15 cellular contexts compared by ENCODE assay signal in the genomic region with DNA sequence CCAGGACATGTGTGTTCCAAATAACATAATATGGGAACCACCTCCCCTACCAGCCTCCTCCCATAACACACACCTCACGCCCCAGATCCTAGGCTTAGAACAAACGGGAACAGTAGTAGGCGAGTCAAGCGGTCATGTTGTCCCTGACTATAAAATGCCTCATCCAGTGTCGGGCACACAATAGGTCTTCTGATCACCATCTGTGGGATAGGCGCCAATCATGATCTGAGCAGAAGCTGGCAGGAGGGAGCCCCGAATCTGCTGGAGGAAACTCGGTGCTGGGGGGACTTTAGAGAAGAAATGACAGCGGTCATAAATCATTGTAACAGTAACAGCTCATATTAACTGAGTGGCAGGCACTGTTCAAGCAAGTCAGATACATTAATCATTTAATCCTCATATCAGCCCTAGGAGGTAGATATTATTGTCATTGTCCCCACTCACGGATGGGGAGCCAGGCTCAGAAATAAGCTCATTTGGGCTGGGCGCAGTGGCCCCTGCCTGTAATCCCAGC. TPM values are rescaled to one million over a fixed set of nuclear protein-coding genes. Genes with fewer than 3 reads are reported as not detected.
DNase-seq lines count a peak whose midpoint lies in the region; ATAC-seq and TF ChIP-seq lines count a peak whose summit lies in the region.
"Had no signal": no experiment of that assay in that cellular context is flagged by ENCODE, and none has a peak within 500 bp of the region (broad histone marks: within the 10 kb centered on the region; RNA-seq: fewer than 3 reads in every experiment).

No MANE protein-coding gene starts in this region.

- peak overlapping the region; percentile 36 for H3K27ac Mint-ChIP-seq in WTC11
- H3K27ac Mint-ChIP-seq: CD8-positive, alpha-beta memory T cell had no signal

- no peaks in the 10 kb centered on the region for H3K36me3 Mint-ChIP-seq in WTC11
- H3K36me3 Mint-ChIP-seq: CD8-positive, alpha-beta memory T cell had no signal

- no peak overlapping the region for H3K4me3 Mint-ChIP-seq in WTC11
- H3K4me3 Mint-ChIP-seq: CD8-positive, alpha-beta memory T cell had no signal

- no peaks in the 10 kb centered on the region for H3K36me3 ChIP-seq in mucosa of descending colon (ENCODE audit: low read depth)
- no peaks in the 10 kb centered on the region for H3K36me3 ChIP-seq in lower lobe of right lung

- no peaks in the 10 kb centered on the region for H3K27me3 ChIP-seq in lower lobe of right lung (ENCODE audit: low read depth)

- no peak overlapping the region for H3K27ac ChIP-seq in lower lobe of right lung
- H3K27ac ChIP-seq: HL-60 had no signal

- H3K9me3 ChIP-seq in mucosa of descending colon (no peaks in the 10 kb centered on the region), lower lobe of right lung (no peaks in the 10 kb centered on the region)
- H3K9me3 ChIP-seq: Caco-2 had no signal

- ATAC-seq in WTC11 (no peak), mucosa of descending colon (peak; percentile 43), GM18867 (IDR thresholded peaks at IDR 0.05; ENCODE audit: unreplicated experiment) (no peak), lower lobe of right lung (no peak), GM18519 (IDR thresholded peaks at IDR 0.05; ENCODE audit: low FRiP score, unreplicated experiment) (no peak)

- TF ChIP-seq CTCF in WTC11 (IDR thresholded peaks at IDR 0.05), result no peak
- no peak for TF ChIP-seq CTCF in mucosa of descending colon (IDR thresholded peaks at IDR 0.05)
- TF ChIP-seq CTCF in lower lobe of right lung (IDR thresholded peaks at IDR 0.05), result no peak

- CTCF ChIA-PET in HEK293T (lab: Yijun Ruan, JAX) (interaction anchor here (0.6 kb wide), 1 partner anchor 21 kb away, joined by 4 read pairs; no protein-coding TSS in a partner anchor), WTC11 (lab: Charles Lee) (no interaction called here)

- H3K4me1 ChIP-seq in mucosa of descending colon (ENCODE audit: low read depth), result no peaks in the 10 kb centered on the region
- H3K4me1 ChIP-seq in lower lobe of right lung, result peaks cover 12% of the 10 kb centered on the region
- H3K4me1 ChIP-seq: Caco-2 had no signal

- DNase-seq in HEK293T (ENCODE audit: extremely low spot score) (no peak), WTC11 (ENCODE audit: low spot score) (no peak), mucosa of descending colon (peak in 1 of 3 donors; percentile 12), NCI-H774 (lab: John Stamatoyannopoulos, UW) (no peak), lower lobe of right lung (no peak)
- DNase-seq: Caco-2; CD8-positive, alpha-beta memory T cell; DND-41; GDM1; HCEC 1CT; KBM-7 had no signal

- no peaks in the 10 kb centered on the region for H3K27me3 Mint-ChIP-seq in WTC11 (ENCODE audit: low read depth)

- peaks cover 58% of the 10 kb centered on the region for H3K4me1 Mint-ChIP-seq in WTC11

- H3K4me3 ChIP-seq in mucosa of descending colon, result no peak overlapping the region
- H3K4me3 ChIP-seq in lower lobe of right lung, result no peak overlapping the region

- POLR2A ChIA-PET in HEK293T (lab: Yijun Ruan, JAX), result no interaction called here
- POLR2A ChIA-PET in WTC11 (lab: Charles Lee), result no interaction called here

- no peaks in the 10 kb centered on the region for H3K9me3 Mint-ChIP-seq in WTC11
- H3K9me3 Mint-ChIP-seq: CD8-positive, alpha-beta memory T cell had no signal

- intact Hi-C loops in mucosa of descending colon (cut with DNase I, micrococcal nuclease) (no loop called here), lower lobe of right lung (cut with DNase I) (no loop called here)

TF ChIP-seq in HEK293T, 16 proteins besides CTCF, POLR2A, EP300 and RAD21:
- TF ChIP-seq PKNOX1 (IDR thresholded peaks at IDR 0.05) (peak; percentile 79), ELF4 (IDR thresholded peaks at IDR 0.05) (no peak)

TF ChIP-seq in WTC11, 78 proteins besides CTCF, POLR2A, EP300 and RAD21 (continues in another document):
- TF ChIP-seq FOXJ3 (CRISPR knock-in tag; IDR thresholded peaks at IDR 0.05; ENCODE audit: borderline replicate concordance) (no peak), ZNF671 (CRISPR knock-in tag; IDR thresholded peaks at IDR 0.05) (no peak), ZNF219 (CRISPR knock-in tag; IDR thresholded peaks at IDR 0.05; ENCODE audit: borderline replicate concordance) (no peak), ZNF138 (CRISPR knock-in tag; conservative IDR thresholded peaks at IDR 0.05) (no peak), ZBTB21 (CRISPR knock-in tag; IDR thresholded peaks at IDR 0.05; ENCODE audit: borderline replicate concordance) (no peak), E2F4 (CRISPR knock-in tag; IDR thresholded peaks at IDR 0.05; ENCODE audit: borderline replicate concordance, low read depth) (no peak), CREM (CRISPR knock-in tag; IDR thresholded peaks at IDR 0.05) (no peak), TCF7 (CRISPR knock-in tag; IDR thresholded peaks at IDR 0.05; ENCODE audit: low read depth) (no peak), FOXP1 (CRISPR knock-in tag; IDR thresholded peaks at IDR 0.05; ENCODE audit: borderline replicate concordance) (no peak)
- TF ChIP-seq, protein P1, sequence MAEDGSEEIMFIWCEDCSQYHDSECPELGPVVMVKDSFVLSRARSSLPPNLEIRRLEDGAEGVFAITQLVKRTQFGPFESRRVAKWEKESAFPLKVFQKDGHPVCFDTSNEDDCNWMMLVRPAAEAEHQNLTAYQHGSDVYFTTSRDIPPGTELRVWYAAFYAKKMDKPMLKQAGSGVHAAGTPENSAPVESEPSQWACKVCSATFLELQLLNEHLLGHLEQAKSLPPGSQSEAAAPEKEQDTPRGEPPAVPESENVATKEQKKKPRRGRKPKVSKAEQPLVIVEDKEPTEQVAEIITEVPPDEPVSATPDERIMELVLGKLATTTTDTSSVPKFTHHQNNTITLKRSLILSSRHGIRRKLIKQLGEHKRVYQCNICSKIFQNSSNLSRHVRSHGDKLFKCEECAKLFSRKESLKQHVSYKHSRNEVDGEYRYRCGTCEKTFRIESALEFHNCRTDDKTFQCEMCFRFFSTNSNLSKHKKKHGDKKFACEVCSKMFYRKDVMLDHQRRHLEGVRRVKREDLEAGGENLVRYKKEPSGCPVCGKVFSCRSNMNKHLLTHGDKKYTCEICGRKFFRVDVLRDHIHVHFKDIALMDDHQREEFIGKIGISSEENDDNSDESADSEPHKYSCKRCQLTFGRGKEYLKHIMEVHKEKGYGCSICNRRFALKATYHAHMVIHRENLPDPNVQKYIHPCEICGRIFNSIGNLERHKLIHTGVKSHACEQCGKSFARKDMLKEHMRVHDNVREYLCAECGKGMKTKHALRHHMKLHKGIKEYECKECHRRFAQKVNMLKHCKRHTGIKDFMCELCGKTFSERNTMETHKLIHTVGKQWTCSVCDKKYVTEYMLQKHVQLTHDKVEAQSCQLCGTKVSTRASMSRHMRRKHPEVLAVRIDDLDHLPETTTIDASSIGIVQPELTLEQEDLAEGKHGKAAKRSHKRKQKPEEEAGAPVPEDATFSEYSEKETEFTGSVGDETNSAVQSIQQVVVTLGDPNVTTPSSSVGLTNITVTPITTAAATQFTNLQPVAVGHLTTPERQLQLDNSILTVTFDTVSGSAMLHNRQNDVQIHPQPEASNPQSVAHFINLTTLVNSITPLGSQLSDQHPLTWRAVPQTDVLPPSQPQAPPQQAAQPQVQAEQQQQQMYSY (CRISPR knock-in tag; IDR thresholded peaks at IDR 0.05), result no peak
- TF ChIP-seq, protein P2, sequence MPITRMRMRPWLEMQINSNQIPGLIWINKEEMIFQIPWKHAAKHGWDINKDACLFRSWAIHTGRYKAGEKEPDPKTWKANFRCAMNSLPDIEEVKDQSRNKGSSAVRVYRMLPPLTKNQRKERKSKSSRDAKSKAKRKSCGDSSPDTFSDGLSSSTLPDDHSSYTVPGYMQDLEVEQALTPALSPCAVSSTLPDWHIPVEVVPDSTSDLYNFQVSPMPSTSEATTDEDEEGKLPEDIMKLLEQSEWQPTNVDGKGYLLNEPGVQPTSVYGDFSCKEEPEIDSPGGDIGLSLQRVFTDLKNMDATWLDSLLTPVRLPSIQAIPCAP (CRISPR knock-in tag; IDR thresholded peaks at IDR 0.05), result no peak
- TF ChIP-seq, protein P3, sequence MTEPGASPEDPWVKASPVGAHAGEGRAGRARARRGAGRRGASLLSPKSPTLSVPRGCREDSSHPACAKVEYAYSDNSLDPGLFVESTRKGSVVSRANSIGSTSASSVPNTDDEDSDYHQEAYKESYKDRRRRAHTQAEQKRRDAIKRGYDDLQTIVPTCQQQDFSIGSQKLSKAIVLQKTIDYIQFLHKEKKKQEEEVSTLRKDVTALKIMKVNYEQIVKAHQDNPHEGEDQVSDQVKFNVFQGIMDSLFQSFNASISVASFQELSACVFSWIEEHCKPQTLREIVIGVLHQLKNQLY (CRISPR knock-in tag; IDR thresholded peaks at IDR 0.05), result no peak
- TF ChIP-seq, protein P4, sequence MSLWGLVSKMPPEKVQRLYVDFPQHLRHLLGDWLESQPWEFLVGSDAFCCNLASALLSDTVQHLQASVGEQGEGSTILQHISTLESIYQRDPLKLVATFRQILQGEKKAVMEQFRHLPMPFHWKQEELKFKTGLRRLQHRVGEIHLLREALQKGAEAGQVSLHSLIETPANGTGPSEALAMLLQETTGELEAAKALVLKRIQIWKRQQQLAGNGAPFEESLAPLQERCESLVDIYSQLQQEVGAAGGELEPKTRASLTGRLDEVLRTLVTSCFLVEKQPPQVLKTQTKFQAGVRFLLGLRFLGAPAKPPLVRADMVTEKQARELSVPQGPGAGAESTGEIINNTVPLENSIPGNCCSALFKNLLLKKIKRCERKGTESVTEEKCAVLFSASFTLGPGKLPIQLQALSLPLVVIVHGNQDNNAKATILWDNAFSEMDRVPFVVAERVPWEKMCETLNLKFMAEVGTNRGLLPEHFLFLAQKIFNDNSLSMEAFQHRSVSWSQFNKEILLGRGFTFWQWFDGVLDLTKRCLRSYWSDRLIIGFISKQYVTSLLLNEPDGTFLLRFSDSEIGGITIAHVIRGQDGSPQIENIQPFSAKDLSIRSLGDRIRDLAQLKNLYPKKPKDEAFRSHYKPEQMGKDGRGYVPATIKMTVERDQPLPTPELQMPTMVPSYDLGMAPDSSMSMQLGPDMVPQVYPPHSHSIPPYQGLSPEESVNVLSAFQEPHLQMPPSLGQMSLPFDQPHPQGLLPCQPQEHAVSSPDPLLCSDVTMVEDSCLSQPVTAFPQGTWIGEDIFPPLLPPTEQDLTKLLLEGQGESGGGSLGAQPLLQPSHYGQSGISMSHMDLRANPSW (CRISPR knock-in tag; conservative IDR thresholded peaks at IDR 0.05; ENCODE audit: low read depth), result no peak

RNA-seq across cellular contexts. Expression of gene ALPL, which starts 13.4 kb away (rescaled TPM):
- total RNA-seq in WTC11 (2021) (140 to 148 TPM (median 148 TPM) in 3 replicates), mucosa of descending colon (1 to 10 TPM in 1 of 3 donors, under 1 TPM in 2; 0.82 to 2.7 (median 0.90) TPM), lower lobe of right lung (123 TPM)
- total RNA-seq: CD8-positive, alpha-beta memory T cell; H4 had no signal

Comparison
In these comparisons a context has a peak if more than half of its experiments do, and no peak if none do; other contexts are left out.
1. RNA of gene ALPL, which starts 13.4 kb away (total RNA-seq): 140 to 148 TPM in WTC11 and 123 TPM in lower lobe of right lung (single experiment); 0.82 to 2.7 TPM in mucosa of descending colon; every median in the first group is over 10 times any median in the second.